22 cellular contexts compared by ENCODE assay signal in the genomic region with DNA sequence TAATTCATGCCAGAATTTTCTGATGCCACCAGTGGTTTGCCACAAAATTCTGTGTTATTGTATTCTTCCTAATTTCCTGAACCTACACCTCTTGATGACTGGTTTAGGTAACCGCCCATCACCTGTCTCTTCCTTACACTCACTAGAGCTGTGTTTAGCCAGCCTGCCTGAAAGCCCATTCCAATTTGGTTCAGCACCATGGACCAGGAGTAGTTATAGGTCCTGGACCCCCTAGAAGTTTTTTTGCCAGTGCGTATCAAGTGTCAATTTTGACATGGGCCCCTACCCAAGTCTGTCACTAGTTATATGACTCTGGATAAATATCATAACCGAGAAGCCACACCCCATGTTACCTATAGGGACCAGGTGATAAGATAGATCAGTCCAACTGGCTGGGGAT.
DNase-seq lines count a peak whose midpoint lies in the region; ATAC-seq, FAIRE-seq and TF ChIP-seq lines count a peak whose summit lies in the region.
"Had no signal": no experiment of that assay in that cellular context is flagged by ENCODE, and none has a peak within 500 bp of the region (broad histone marks: within the 10 kb centered on the region; RNA-seq: fewer than 3 reads in every experiment).

No MANE protein-coding gene starts in this region.

- no peak for ATAC-seq in A549
- ATAC-seq in GM23338, result no peak
- ATAC-seq in GM19455 (IDR thresholded peaks at IDR 0.05; ENCODE audit: unreplicated experiment), result no peak
- ATAC-seq in T-cell (replicated peaks in 1 of 4), result no peak
- no peak for ATAC-seq in HG02870 (IDR thresholded peaks at IDR 0.05; ENCODE audit: unreplicated experiment)
- ATAC-seq: CD8-positive, alpha-beta T cell had no signal

- TF ChIP-seq EP300 in A549 (IDR thresholded peaks at IDR 0.05) (no peak), Ishikawa (IDR thresholded peaks at IDR 0.05; ENCODE audit: borderline replicate concordance) (no peak)

- no peaks in the 10 kb centered on the region for H3K36me3 Mint-ChIP-seq in GM23338 (ENCODE audit: low read depth)
- no peaks in the 10 kb centered on the region for H3K36me3 Mint-ChIP-seq in T-cell
- H3K36me3 Mint-ChIP-seq: CD8-positive, alpha-beta T cell had no signal

- H3K4me1 Mint-ChIP-seq in GM23338 (no peaks in the 10 kb centered on the region), T-cell (no peaks in the 10 kb centered on the region)

- no peaks in the 10 kb centered on the region for H4K20me1 ChIP-seq in GM23338 (replicated peaks; ENCODE audit: insufficient read depth)
- H4K20me1 ChIP-seq: BLaER1 treated with 17β-estradiol and CSF1 and Interleukin-3, amounts not matched to agents 10 nM and 100 nM had no signal

- POLR2A ChIA-PET in A549 (lab: Yijun Ruan, JAX) (no interaction called here), T-cell (lab: Charles Lee) (no interaction called here)

- TF ChIP-seq CTCF in A549 (IDR thresholded peaks at IDR 0.05), result no peak
- no peak for TF ChIP-seq CTCF in GM23338 (conservative IDR thresholded peaks at IDR 0.05; ENCODE audit: low read depth in 2 of 2)

- H3K27ac Mint-ChIP-seq in GM23338 (no peak overlapping the region), T-cell (no peak overlapping the region)
- H3K27ac Mint-ChIP-seq: B cell; CD4-positive, alpha-beta T cell; CD8-positive, alpha-beta T cell had no signal

- H3K4me3 Mint-ChIP-seq in GM23338, result no peak overlapping the region
- H3K4me3 Mint-ChIP-seq in T-cell, result no peak overlapping the region
- H3K4me3 Mint-ChIP-seq: B cell; CD4-positive, alpha-beta T cell; CD8-positive, alpha-beta T cell had no signal

- no peak overlapping the region for H3K4me2 ChIP-seq in A549
- H3K4me2 ChIP-seq in GM23338, result no peak overlapping the region
- H3K4me2 ChIP-seq: BLaER1 treated with 17β-estradiol and CSF1 and Interleukin-3, amounts not matched to agents 10 nM and 100 nM had no signal

- no peaks in the 10 kb centered on the region for H3K79me2 ChIP-seq in GM23338 (replicated peaks; ENCODE audit: insufficient read depth)

- H3K36me3 ChIP-seq in GM23338 (ENCODE audit: insufficient read depth), result no peaks in the 10 kb centered on the region
- H3K36me3 ChIP-seq: BLaER1 treated with 17β-estradiol and CSF1 and Interleukin-3, amounts not matched to agents 10 nM and 100 nM had no signal

- H3K9me3 Mint-ChIP-seq in GM23338 (no peaks in the 10 kb centered on the region), T-cell (no peaks in the 10 kb centered on the region)
- H3K9me3 Mint-ChIP-seq: CD4-positive, alpha-beta T cell; CD8-positive, alpha-beta T cell had no signal

- no peak for TF ChIP-seq POLR2A in A549 (IDR thresholded peaks at IDR 0.05; ENCODE audit: low read length)

- peaks cover 7% of the 10 kb centered on the region; the same call in 2 of the 3 replicates for H3K4me1 ChIP-seq in A549
- no peaks in the 10 kb centered on the region; the same call in 1 of the 2 replicates for H3K4me1 ChIP-seq in GM23338 (ENCODE audit: insufficient read depth)
- H3K4me1 ChIP-seq: Caco-2 had no signal

- TF ChIP-seq RAD21 in A549 (conservative IDR thresholded peaks at IDR 0.05 in 1 of 2, IDR thresholded peaks at IDR 0.05 in 1 of 2) (no peak), Ishikawa (IDR thresholded peaks at IDR 0.05; ENCODE audit: low read depth) (no peak)

- H3K27ac ChIP-seq in A549 (no peak overlapping the region), GM23338 (ENCODE audit: low read depth) (no peak overlapping the region)
- H3K27ac ChIP-seq: BLaER1 treated with 17β-estradiol and CSF1 and Interleukin-3, amounts not matched to agents 10 nM and 100 nM; C4-2B had no signal

- FAIRE-seq in A549 (lab: Jason Lieb, UNC), result no peak
- FAIRE-seq: A204.1, D721Med, G401.6, GM12891, GM19239 had no signal

- no peaks in the 10 kb centered on the region for H3K9me2 ChIP-seq in GM23338 (ENCODE audit: insufficient read depth)

- H2AFZ ChIP-seq in GM23338, result no peak overlapping the region

- DNase-seq in A549 (ENCODE audit: low read depth in 1 of 2, low spot score in 1 of 2) (no peak), GM23338 (ENCODE audit: low spot score) (no peak), T-cell (no peak)
- DNase-seq: 8988T; AML-193; Caco-2; Calu3; CD4-positive, alpha-beta T cell; CD8-positive, alpha-beta T cell; DMS79 treated with DMSO at 0.1 percent for 48 hours; GF-D8 had no signal

- H3K9me3 ChIP-seq in A549, result no peaks in the 10 kb centered on the region
- H3K9me3 ChIP-seq: BLaER1 treated with 17β-estradiol and CSF1 and Interleukin-3, amounts not matched to agents 10 nM and 100 nM; Caco-2 had no signal

- H3K4me3 ChIP-seq in A549 (no peak overlapping the region), GM23338 (no peak overlapping the region)
- H3K4me3 ChIP-seq: BLaER1 treated with 17β-estradiol and CSF1 and Interleukin-3, amounts not matched to agents 10 nM and 100 nM had no signal

- 70% methylated on average over 3 of the region's 3 CpGs for WGBS in A549 (ENCODE audit: missing lambda C conversion rate)

- CTCF ChIA-PET in A549 (lab: Yijun Ruan, JAX) (interaction anchor here (2.0 kb wide), 1 partner anchor 19 kb away, joined by 10 read pairs; no protein-coding TSS in a partner anchor), T-cell (lab: Charles Lee) (no interaction called here)

- no peaks in the 10 kb centered on the region for H3F3A ChIP-seq in GM23338 (replicated peaks; ENCODE audit: low read depth)

- no peaks in the 10 kb centered on the region for H3K27me3 ChIP-seq in GM23338 (ENCODE audit: insufficient read depth)
- H3K27me3 ChIP-seq: BLaER1 treated with 17β-estradiol and CSF1 and Interleukin-3, amounts not matched to agents 10 nM and 100 nM had no signal

- no peaks in the 10 kb centered on the region for H3K27me3 Mint-ChIP-seq in GM23338 (ENCODE audit: insufficient read depth, low read depth, poor library complexity)
- peaks cover 0 to 3% of the 10 kb centered on the region in 2 donors for H3K27me3 Mint-ChIP-seq in T-cell
- H3K27me3 Mint-ChIP-seq: CD4-positive, alpha-beta T cell had no signal

TF ChIP-seq in GM23338, 12 proteins besides CTCF, POLR2A, EP300 and RAD21:
- TF ChIP-seq, protein P1, sequence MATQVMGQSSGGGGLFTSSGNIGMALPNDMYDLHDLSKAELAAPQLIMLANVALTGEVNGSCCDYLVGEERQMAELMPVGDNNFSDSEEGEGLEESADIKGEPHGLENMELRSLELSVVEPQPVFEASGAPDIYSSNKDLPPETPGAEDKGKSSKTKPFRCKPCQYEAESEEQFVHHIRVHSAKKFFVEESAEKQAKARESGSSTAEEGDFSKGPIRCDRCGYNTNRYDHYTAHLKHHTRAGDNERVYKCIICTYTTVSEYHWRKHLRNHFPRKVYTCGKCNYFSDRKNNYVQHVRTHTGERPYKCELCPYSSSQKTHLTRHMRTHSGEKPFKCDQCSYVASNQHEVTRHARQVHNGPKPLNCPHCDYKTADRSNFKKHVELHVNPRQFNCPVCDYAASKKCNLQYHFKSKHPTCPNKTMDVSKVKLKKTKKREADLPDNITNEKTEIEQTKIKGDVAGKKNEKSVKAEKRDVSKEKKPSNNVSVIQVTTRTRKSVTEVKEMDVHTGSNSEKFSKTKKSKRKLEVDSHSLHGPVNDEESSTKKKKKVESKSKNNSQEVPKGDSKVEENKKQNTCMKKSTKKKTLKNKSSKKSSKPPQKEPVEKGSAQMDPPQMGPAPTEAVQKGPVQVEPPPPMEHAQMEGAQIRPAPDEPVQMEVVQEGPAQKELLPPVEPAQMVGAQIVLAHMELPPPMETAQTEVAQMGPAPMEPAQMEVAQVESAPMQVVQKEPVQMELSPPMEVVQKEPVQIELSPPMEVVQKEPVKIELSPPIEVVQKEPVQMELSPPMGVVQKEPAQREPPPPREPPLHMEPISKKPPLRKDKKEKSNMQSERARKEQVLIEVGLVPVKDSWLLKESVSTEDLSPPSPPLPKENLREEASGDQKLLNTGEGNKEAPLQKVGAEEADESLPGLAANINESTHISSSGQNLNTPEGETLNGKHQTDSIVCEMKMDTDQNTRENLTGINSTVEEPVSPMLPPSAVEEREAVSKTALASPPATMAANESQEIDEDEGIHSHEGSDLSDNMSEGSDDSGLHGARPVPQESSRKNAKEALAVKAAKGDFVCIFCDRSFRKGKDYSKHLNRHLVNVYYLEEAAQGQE (IDR thresholded peaks at IDR 0.05; ENCODE audit: unreplicated experiment), result peak; percentile 17
- TF ChIP-seq NANOG (IDR thresholded peaks at IDR 0.05; ENCODE audit: borderline replicate concordance) (no peak), ZNF331 (CRISPR knock-in tag; IDR thresholded peaks at IDR 0.05; ENCODE audit: low read depth) (no peak), STAT1 (IDR thresholded peaks at IDR 0.05; ENCODE audit: unreplicated experiment) (no peak), JUNB (IDR thresholded peaks at IDR 0.05; ENCODE audit: unreplicated experiment) (no peak), ZNF114 (CRISPR knock-in tag; IDR thresholded peaks at IDR 0.05) (no peak)

TF ChIP-seq in Ishikawa, 13 proteins besides CTCF, POLR2A, EP300 and RAD21:
- no peak for TF ChIP-seq ZBTB7A (IDR thresholded peaks at IDR 0.05; ENCODE audit: low read depth)
- TF ChIP-seq, protein P1 (IDR thresholded peaks at IDR 0.05; ENCODE audit: low read depth), result peak; percentile 66
